ENCODE assay signal across 1 cellular context in genomic region chr1:23802809-23803342, GRCh38.
TF ChIP-seq lines count a peak whose summit lies in the region.

No MANE protein-coding gene starts in this region.

TF ChIP-seq in HepG2, 621 proteins besides CTCF, POLR2A, EP300 and RAD21:
- TF ChIP-seq ZNF770 (CRISPR knock-in tag; IDR thresholded peaks at IDR 0.05) (0 out of 2 replicates have a peak, but pooled peaks have one; percentile 35), ZNF362 (CRISPR knock-in tag; IDR thresholded peaks at IDR 0.05; ENCODE audit: borderline replicate concordance) (peak; percentile 59; the same call in 1 of the 2 replicates), ZNF460 (CRISPR knock-in tag; IDR thresholded peaks at IDR 0.05; ENCODE audit: borderline replicate concordance) (peak; percentile 72; the same call in 1 of the 2 replicates), ZMYM3 (CRISPR knock-in tag; IDR thresholded peaks at IDR 0.05) (peak; percentile 60; the same call in 1 of the 2 replicates), ZNF441 (CRISPR knock-in tag; IDR thresholded peaks at IDR 0.05; ENCODE audit: borderline replicate concordance) (0 out of 2 replicates have a peak, but pooled peaks have one; percentile 53)
